In genomic region chr17:40664582-40665333, GRCh38 we compare ENCODE assay signal across 9 cellular contexts. TPM values are rescaled to one million over a fixed set of nuclear protein-coding genes. Genes with fewer than 3 reads are reported as not detected.
DNase-seq lines count a peak whose midpoint lies in the region; ATAC-seq, FAIRE-seq and TF ChIP-seq lines count a peak whose summit lies in the region.
"Had no signal": no experiment of that assay in that cellular context is flagged by ENCODE, and none has a peak within 500 bp of the region (broad histone marks: within the 10 kb centered on the region; RNA-seq: fewer than 3 reads in every experiment).

Gene KRT222 (minus strand): TSS chr17:40665177. CDS start chr17:40665099, 78 bp downstream.

- no peak within 1 kb of the TSS for H3K9ac ChIP-seq in HUES6 (ENCODE audit: low read length)
- H3K9ac ChIP-seq in GM12878 (ENCODE audit: control insufficient read depth, insufficient read depth, low read length): no peak within 1 kb of the TSS
- H3K9ac ChIP-seq in kidney (ENCODE audit: low read length in 2 of 2): no peak within 1 kb of the TSS

- H3K4me1 ChIP-seq in HUES6 (ENCODE audit: control insufficient read depth, insufficient read depth, low read length) (peaks cover 4% of the 10 kb centered on the region; the same call in 1 of the 2 replicates), GM12878 (ENCODE audit: control insufficient read depth, insufficient read depth, low read length) (no peaks in the 10 kb centered on the region), kidney (ENCODE audit: control insufficient read depth in 1 of 2, insufficient read depth in 1 of 2, low read depth in 1 of 2, low read length in 2 of 2) (no peaks in the 10 kb centered on the region)

- H2AFZ ChIP-seq in GM12878 (ENCODE audit: control insufficient read depth, low read depth, low read length): no peak within 1 kb of the TSS

- H3K9me3 ChIP-seq in HUES6 (ENCODE audit: control insufficient read depth, insufficient read depth, low read depth, low read length) (no peaks in the 10 kb centered on the region), GM12878 (replicated peaks; ENCODE audit: control insufficient read depth, insufficient read depth, low read length) (no peaks in the 10 kb centered on the region), kidney (ENCODE audit: control insufficient read depth in 1 of 2, low read length in 2 of 2) (no peaks in the 10 kb centered on the region)

- H3K27ac ChIP-seq in HUES6 (ENCODE audit: low read depth, low read length) (no peak within 1 kb of the TSS), GM12878 (ENCODE audit: control insufficient read depth, insufficient read depth) (no peak within 1 kb of the TSS), kidney (ENCODE audit: low read depth in 2 of 2, low read length in 2 of 2) (no peak within 1 kb of the TSS)

- no peaks in the 10 kb centered on the region for H4K20me1 ChIP-seq in GM12878 (ENCODE audit: control insufficient read depth, insufficient read depth)

- CTCF ChIA-PET in GM12878 (lab: Yijun Ruan, JAX): interaction anchor here (1.0 to 1.6 kb wide), 2 partner anchors 10 to 129 kb away, joined by 3 to 4 read pairs; no protein-coding TSS in a partner anchor

- DNase-seq in GM12878 (ENCODE audit: low read depth, low spot score) (no peak), kidney (no peak), skeletal muscle cell (ENCODE audit: low read depth) (no peak), DMS114 treated with DMSO at 0.1 percent for 48 hours (lab: John Stamatoyannopoulos, UW; ENCODE audit: unreplicated experiment) (no peak)
- DNase-seq: GOT3 had no signal

- BruUV-seq in GM12878 (replicated peaks; lab: Mats Ljungman, UMichigan): no TSS peak

- POLR2A ChIA-PET in GM12878 (lab: Charles Lee): interaction anchor here (0.7 to 0.9 kb wide), 2 partner anchors 18 to 77 kb away, joined by 3 read pairs; no protein-coding TSS in a partner anchor

- FAIRE-seq in GM12878 (lab: Jason Lieb, UNC) (peak; percentile 41), kidney (lab: Jason Lieb, UNC) (no peak)

- no peak for TF ChIP-seq EP300 in GM12878 (IDR thresholded peaks at IDR 0.05; ENCODE audit: borderline replicate concordance in 1 of 2, control insufficient read depth in 1 of 2, low read depth in 2 of 2, low read length in 2 of 2)

- 0 out of 2 replicates have a peak, but pooled peaks cover 2% of the 10 kb centered on the region for H3K27me3 ChIP-seq in HUES6 (ENCODE audit: control insufficient read depth, insufficient read depth, low read length)
- peaks cover 2 to 24% of the 10 kb centered on the region in 2 experiments; a peak in 2 of 4 replicates for H3K27me3 ChIP-seq in GM12878 (replicated peaks in 1 of 2; ENCODE audit: control insufficient read depth in 2 of 2, insufficient read depth in 2 of 2, low read length in 1 of 2)

- no peaks in the 10 kb centered on the region for H3K79me2 ChIP-seq in GM12878 (ENCODE audit: control insufficient read depth, insufficient read depth, low read length)

- 2% methylated on average over 12 of the region's 12 CpGs for WGBS in GM12878 (ENCODE audit: insufficient coverage, insufficient replicate concordance, low lambda C conversion rate, missing lambda C conversion rate)

- SMC1A ChIA-PET in GM12878 (lab: Charles Lee; ENCODE audit: uncharacterized antibody, unreplicated experiment): interaction anchor here (1.3 kb wide), 1 partner anchor 10 kb away, joined by 4 read pairs; no protein-coding TSS in a partner anchor

- no peak for TF ChIP-seq RAD21 in GM12878 (IDR thresholded peaks at IDR 0.05; ENCODE audit: insufficient read depth, low read depth, low read length)

- TF ChIP-seq CTCF in GM12878 (IDR thresholded peaks at IDR 0.05 in 2 of 3, conservative IDR thresholded peaks at IDR 0.05 in 1 of 3; ENCODE audit: control insufficient read depth in 2 of 3, extremely low read depth in 1 of 3, insufficient read depth in 1 of 3, low read depth in 3 of 3, low read length in 3 of 3): no peak
- no peak for TF ChIP-seq CTCF in kidney (IDR thresholded peaks at IDR 0.05; ENCODE audit: borderline replicate concordance, extremely low read depth, insufficient read depth)

- in situ Hi-C loops in GM12878 (cut with MboI): no loop called here

- RAD21 ChIA-PET in GM12878 (lab: Charles Lee; ENCODE audit: unreplicated experiment): interaction anchor here (1.0 kb wide), 1 partner anchor 49 kb away, joined by 3 read pairs; no protein-coding TSS in a partner anchor

- peak within 1 kb of the TSS; percentile 55 for H3K4me3 ChIP-seq in HUES6 (ENCODE audit: low read depth, low read length)
- H3K4me3 ChIP-seq in GM12878: no peak within 1 kb of the TSS
- H3K4me3 ChIP-seq in kidney (ENCODE audit: low read length in 2 of 2): peak within 1 kb of the TSS; percentile 48 to 63
- peak within 1 kb of the TSS; percentile 12 for H3K4me3 ChIP-seq in skeletal muscle cell (ENCODE audit: low read depth, low read length)

- ATAC-seq in GM12878 (peak; percentile 62), GM21619 (IDR thresholded peaks at IDR 0.05; ENCODE audit: unreplicated experiment) (no peak), HG02642 (IDR thresholded peaks at IDR 0.05; ENCODE audit: poor library complexity, unreplicated experiment) (no peak)

- H3K36me3 ChIP-seq in HUES6 (ENCODE audit: control insufficient read depth, insufficient read depth, low read length) (no peaks in the 10 kb centered on the region), GM12878 (ENCODE audit: control insufficient read depth in 2 of 2, insufficient read depth in 2 of 2, low read length in 1 of 2) (no peaks in the 10 kb centered on the region), kidney (ENCODE audit: control insufficient read depth in 1 of 2, insufficient read depth in 2 of 2, low read length in 2 of 2) (no peaks in the 10 kb centered on the region)

- intact Hi-C loops in GM12878 (cut with micrococcal nuclease; ENCODE audit: unreplicated experiment): no loop called here
- intact Hi-C loops in kidney (cut with DNase I): no loop called here

- no peak for TF ChIP-seq POLR2A in GM12878 (IDR thresholded peaks at IDR 0.05; ENCODE audit: low read depth, low read length)

- no peak within 1 kb of the TSS for H3K4me2 ChIP-seq in GM12878 (ENCODE audit: control insufficient read depth, insufficient read depth)

TF ChIP-seq in GM12878, 131 proteins besides CTCF, POLR2A, EP300 and RAD21:
- TF ChIP-seq TCF7 (IDR thresholded peaks at IDR 0.05; ENCODE audit: borderline replicate concordance): no peak
- TF ChIP-seq SMARCA5 (IDR thresholded peaks at IDR 0.05): no peak
- TF ChIP-seq IKZF1 (conservative IDR thresholded peaks at IDR 0.05): 0 out of 2 replicates have a peak, but pooled peaks have one; percentile 18
- TF ChIP-seq SP1 (IDR thresholded peaks at IDR 0.05; ENCODE audit: low read depth, low read length): no peak
- no peak for TF ChIP-seq ZBED1 (IDR thresholded peaks at IDR 0.05; ENCODE audit: borderline replicate concordance)

RNA-seq across cellular contexts. Expression of gene KRT222, which starts in this region (rescaled TPM):
- 0.39 TPM in 1 of 2 replicates, not detected in the other for total RNA-seq in GM12878 (2013; cell fraction: nucleolus; rRNA removed)
- total RNA-seq in GM12878 (2014; rRNA removed) (0.51 and 0.60 TPM in 2 replicates), GM12878 (2014; rRNA removed; fragmentation: Illumina TruSeq; extraction: Trizol) (0.37 and 0.54 TPM in 2 replicates), GM12878 (2021) (0.08 and 0.21 TPM in 2 replicates), kidney (6.6 TPM)
- polyA plus RNA-seq in GM12878 (2011; ENCODE audit: low read depth): not detected
- polyA plus RNA-seq in GM12878 (2011; rRNA removed) (6.4 and 10.6 TPM in 2 replicates), GM12878 (2014; fragmentation: Illumina TruSeq; extraction: Trizol) (0.44 and 1.1 TPM in 2 replicates), GM12878 (2014; fragmentation: Nextera tagmentation; extraction: Ambion mirVana) (under 1 TPM; 0.74 to 0.95 TPM), GM12878 (2014; rRNA removed) (0.20 and 0.32 TPM in 2 replicates), GM12878 (2016; fragmentation: Nextera tagmentation; extraction: Ambion mirVana) (under 1 TPM in 1 of 2 experiments, not detected in 1; 0.31 TPM), kidney (ENCODE audit: insufficient read depth, low read depth, low replicate concordance) (1.2 TPM)
- polyA plus RNA-seq in GM12878 (2011; cell fraction: cytosol; rRNA removed): 1.6 and 2.3 TPM in 2 replicates
- polyA plus RNA-seq in GM12878 (2011; cell fraction: nucleus; rRNA removed): 1.9 and 2.4 TPM in 2 replicates
- polyA plus RNA-seq in GM12878 (2012): not detected in 2 replicates
- 0.93 and 0.95 TPM in 2 replicates for polyA minus RNA-seq in GM12878 (2011; rRNA and poly(A)+ RNA removed)
- 0.94 and 1.1 TPM in 2 replicates for polyA minus RNA-seq in GM12878 (2011; cell fraction: cytosol; rRNA and poly(A)+ RNA removed)
- polyA minus RNA-seq in GM12878 (2011; cell fraction: nucleus; rRNA and poly(A)+ RNA removed): 2.3 and 2.9 TPM in 2 replicates
- total RNA-seq: LHCN-M2 had no signal
